In the genomic region with DNA sequence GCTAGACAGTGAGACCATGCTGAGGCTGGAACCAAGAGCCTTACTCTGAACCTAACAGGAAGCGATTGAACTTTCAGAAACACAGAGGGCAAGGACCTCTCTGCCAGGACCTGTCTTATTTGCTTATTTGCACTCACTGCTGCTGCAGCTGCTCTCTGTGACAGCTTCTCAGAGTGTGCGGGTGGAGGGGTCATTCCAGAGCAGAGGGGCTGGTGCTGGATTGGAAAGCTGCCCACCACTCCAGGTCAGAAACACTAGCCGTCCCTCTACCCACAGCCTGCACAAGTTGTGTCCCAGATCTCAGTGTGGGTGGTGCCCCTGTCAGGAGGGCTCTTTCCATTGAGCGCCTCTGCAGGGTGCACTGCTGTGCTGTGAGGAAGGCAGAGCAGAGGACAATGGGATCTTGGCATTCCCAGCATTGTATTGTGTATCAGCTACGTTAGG, we compare ENCODE assay signal across 8 cellular contexts.
DNase-seq lines count a peak whose midpoint lies in the region; ATAC-seq and TF ChIP-seq lines count a peak whose summit lies in the region.

No MANE protein-coding gene starts in this region.

- TF ChIP-seq CTCF in CD14-positive monocyte (IDR thresholded peaks at IDR 0.05) (no peak), endodermal cell (conservative IDR thresholded peaks at IDR 0.05) (no peak), A673 (conservative IDR thresholded peaks at IDR 0.05; ENCODE audit: low read depth, low read length) (no peak)

- peaks cover 0 to 2% (median 0%) of the 10 kb centered on the region in 3 donors for H3K27me3 Mint-ChIP-seq in CD14-positive monocyte (ENCODE audit: low read depth in 3 of 3)
- H3K27me3 Mint-ChIP-seq in endodermal cell (ENCODE audit: insufficient read depth) = no peaks in the 10 kb centered on the region

- H3K27ac Mint-ChIP-seq in CD14-positive monocyte (peak overlapping the region in 5 of 7 donors; percentile 6 to 58 (median 30)), endodermal cell (peak overlapping the region; percentile 50)

- H3K36me3 Mint-ChIP-seq in CD14-positive monocyte (peaks cover 5 to 8% of the 10 kb centered on the region in 2 donors), endodermal cell (ENCODE audit: low read depth) (no peaks in the 10 kb centered on the region)

- H3K9me3 Mint-ChIP-seq in CD14-positive monocyte (no peaks in the 10 kb centered on the region), endodermal cell (no peaks in the 10 kb centered on the region)

- ATAC-seq in GM19467 (IDR thresholded peaks at IDR 0.05; ENCODE audit: unreplicated experiment) (peak; percentile 89), HG03439 (IDR thresholded peaks at IDR 0.05; ENCODE audit: unreplicated experiment) (peak; percentile 77)

- H3K27ac ChIP-seq in endodermal cell (ENCODE audit: low read depth, low read length) (peak overlapping the region; percentile 61), A673 (ENCODE audit: low read depth, low read length, poor library complexity, severe bottlenecking) (no peak overlapping the region)

- H3K4me1 ChIP-seq in endodermal cell (ENCODE audit: control insufficient read depth, insufficient read depth, low read length) (peaks cover 29% of the 10 kb centered on the region), A673 (ENCODE audit: insufficient read depth, low read length, poor library complexity, severe bottlenecking) (peaks cover 68% of the 10 kb centered on the region)

- no peaks in the 10 kb centered on the region for H3K36me3 ChIP-seq in endodermal cell (ENCODE audit: control insufficient read depth, insufficient read depth, low read length)
- no peaks in the 10 kb centered on the region for H3K36me3 ChIP-seq in A673 (ENCODE audit: insufficient read depth, low read length, poor library complexity, severe bottlenecking)

- no peak overlapping the region for H3K4me3 Mint-ChIP-seq in CD14-positive monocyte
- no peak overlapping the region for H3K4me3 Mint-ChIP-seq in endodermal cell

- CTCF ChIA-PET in A673 (lab: Charles Lee) = no interaction called here

- 66 to 78% methylated on average over 4 to 5 of the region's 5 CpGs for WGBS in endodermal cell (ENCODE audit: insufficient coverage in 1 of 2, insufficient read length in 1 of 2), 2 experiments

- peak overlapping the region; percentile 2 for H3K4me3 ChIP-seq in endodermal cell (ENCODE audit: low read length)
- H3K4me3 ChIP-seq in A673 (ENCODE audit: low read depth, low read length, poor library complexity, severe bottlenecking) = no peak overlapping the region

- H3K9me3 ChIP-seq in endodermal cell (ENCODE audit: control insufficient read depth, low read length) (no peaks in the 10 kb centered on the region), A673 (ENCODE audit: low read depth, low read length, poor library complexity, severe bottlenecking) (no peaks in the 10 kb centered on the region)

- H3K9ac ChIP-seq in endodermal cell (ENCODE audit: extremely low read depth, low read length, poor library complexity, severe bottlenecking) = no peak overlapping the region

- POLR2A ChIA-PET in A673 (lab: Charles Lee; ENCODE audit: low non-redundant PET) = no interaction called here

- DNase-seq in CD14-positive monocyte (ENCODE audit: low spot score) = no peak
- DNase-seq in endodermal cell = peak; percentile 75
- no peak for DNase-seq in A673 (ENCODE audit: low spot score)
- DNase-seq in stimulated activated CD4-positive, alpha-beta T cell treated with anti-CD3 and anti-CD28 coated beads, Interleukin-4, amount 100 ng/mL, for 4 hours = no peak
- DNase-seq in iPS-NIHi11 (ENCODE audit: low spot score) = no peak
- no peak for DNase-seq in activated naive CD4-positive, alpha-beta T cell (lab: John Stamatoyannopoulos, UW)

- intact Hi-C loops in CD14-positive monocyte (cut with micrococcal nuclease) (no loop called here), A673 (cut with micrococcal nuclease; ENCODE audit: unreplicated experiment) (no loop called here)

- no TSS peak for BruUV-seq in A673 (replicated peaks; lab: Mats Ljungman, UMichigan)

- H3K4me1 Mint-ChIP-seq in CD14-positive monocyte = peaks cover 37% of the 10 kb centered on the region
- H3K4me1 Mint-ChIP-seq in endodermal cell = peaks cover 41% of the 10 kb centered on the region

- H3K27me3 ChIP-seq in endodermal cell (ENCODE audit: control insufficient read depth, insufficient read depth, low read length, poor library complexity, severe bottlenecking) (no peaks in the 10 kb centered on the region), A673 (replicated peaks; ENCODE audit: insufficient read depth, low read depth, low read length, poor library complexity) (no peaks in the 10 kb centered on the region)
